In the genomic region with DNA sequence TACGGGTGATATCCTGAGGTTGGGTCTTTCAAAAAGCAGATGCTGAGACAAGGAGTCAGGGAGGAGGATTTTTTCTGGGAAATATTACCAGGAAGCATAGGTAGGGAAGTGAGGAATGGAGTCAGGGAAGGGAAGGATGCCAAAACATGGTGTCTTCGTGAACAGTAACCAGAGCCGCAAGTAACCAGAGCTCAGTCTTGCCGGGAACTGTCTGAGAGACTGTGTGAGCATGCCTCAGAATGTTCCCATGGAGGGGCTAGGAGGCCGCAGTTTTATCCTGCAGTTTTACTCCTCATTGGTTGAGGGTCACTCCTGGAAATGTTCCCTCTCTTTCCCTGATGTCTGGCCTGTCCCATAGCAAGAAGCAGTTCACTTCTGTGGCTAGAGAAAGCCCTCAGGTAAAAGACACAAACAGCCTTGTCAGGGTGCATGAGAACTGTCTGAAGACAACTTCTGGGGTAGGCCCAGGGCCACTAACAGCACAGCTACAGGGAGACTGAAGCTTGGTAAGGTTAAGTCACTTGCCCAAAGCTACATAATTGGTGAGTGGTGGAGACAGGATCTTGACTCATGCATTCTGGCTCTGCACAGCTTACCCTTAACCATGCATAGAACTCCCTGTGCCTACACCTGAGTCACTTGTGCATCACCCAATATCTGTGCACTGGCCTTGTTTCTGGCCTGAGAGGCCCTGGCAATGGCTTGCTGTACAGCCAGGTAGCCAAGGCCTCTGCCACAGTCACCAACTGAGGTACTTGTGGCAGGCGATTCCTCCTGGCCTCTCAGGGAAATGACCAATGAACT, we compare ENCODE assay signal across 16 cellular contexts.
"Had no signal": no experiment of that assay in that cellular context is flagged by ENCODE, and none has a peak within 500 bp of the region (broad histone marks: within the 10 kb centered on the region; RNA-seq: fewer than 3 reads in every experiment).

No MANE protein-coding gene starts in this region.

- H3K27me3 ChIP-seq: esophagus muscularis mucosa, vagina had no signal

- H3K27ac ChIP-seq: esophagus muscularis mucosa, left ventricle myocardium inferior, tibial artery, vagina, VCaP had no signal

- DNase-seq: activated CD4-positive, alpha-beta T cell treated with anti-CD3 and anti-CD28 coated beads for 4 hours; activated CD8-positive, alpha-beta memory T cell treated with anti-CD3 and anti-CD28 coated beads, Interleukin-2, amount 50 U/mL, for 48 hours; activated CD8-positive, alpha-beta T cell treated with anti-CD3 and anti-CD28 coated beads, Interleukin-2, amount 10 ng/mL, durations not matched to agents 7 days and 5 days; activated naive CD4-positive, alpha-beta T cell; central memory CD4-positive, alpha-beta T cell; foreskin fibroblast; left ventricle myocardium inferior; mesenchymal stem cell; occipital lobe; stimulated activated CD4-positive, alpha-beta T cell treated with anti-CD3 and anti-CD28 coated beads, Interleukin-4, amount 100 ng/mL, for 1 hour; stimulated activated CD8-positive, alpha-beta memory T cell treated with anti-CD3 and anti-CD28 coated beads, Interleukin-4, amount 100 ng/mL, for 48 hours; tibial artery had no signal

- H3K4me1 ChIP-seq: esophagus muscularis mucosa, left ventricle myocardium inferior, tibial artery, vagina had no signal

- H3K9me3 Mint-ChIP-seq: natural killer cell treated with Interleukin-12 subunit alpha and Interleukin-12 subunit beta and Interleukin-15 and Interleukin-18, amount 100 ng/mL, for 72 hours had no signal

- H3K4me3 Mint-ChIP-seq: activated CD8-positive, alpha-beta T cell treated with anti-CD3 and anti-CD28 coated beads, Interleukin-2, amount 10 ng/mL, durations not matched to agents 7 days and 5 days; natural killer cell treated with Interleukin-12 subunit alpha and Interleukin-12 subunit beta and Interleukin-15 and Interleukin-18, amount 100 ng/mL, for 72 hours had no signal

- H3K36me3 Mint-ChIP-seq: natural killer cell treated with Interleukin-12 subunit alpha and Interleukin-12 subunit beta and Interleukin-15 and Interleukin-18, amount 100 ng/mL, for 72 hours had no signal

- ATAC-seq: activated CD8-positive, alpha-beta T cell treated with anti-CD3 and anti-CD28 coated beads, Interleukin-2, amount 10 ng/mL, durations not matched to agents 7 days and 5 days had no signal

- H3K36me3 ChIP-seq: esophagus muscularis mucosa, left ventricle myocardium inferior, tibial artery, vagina had no signal

- H3K4me3 ChIP-seq: esophagus muscularis mucosa, left ventricle myocardium inferior, tibial artery, vagina had no signal

- H3K27ac Mint-ChIP-seq: activated CD8-positive, alpha-beta T cell treated with anti-CD3 and anti-CD28 coated beads, Interleukin-2, amount 10 ng/mL, durations not matched to agents 7 days and 5 days; natural killer cell treated with Interleukin-12 subunit alpha and Interleukin-12 subunit beta and Interleukin-15 and Interleukin-18, amount 100 ng/mL, for 72 hours had no signal

- H3K9me3 ChIP-seq: esophagus muscularis mucosa, left ventricle myocardium inferior, tibial artery, vagina had no signal
